Comparison of ENCODE assay signal across 8 cellular contexts in the genomic region with DNA sequence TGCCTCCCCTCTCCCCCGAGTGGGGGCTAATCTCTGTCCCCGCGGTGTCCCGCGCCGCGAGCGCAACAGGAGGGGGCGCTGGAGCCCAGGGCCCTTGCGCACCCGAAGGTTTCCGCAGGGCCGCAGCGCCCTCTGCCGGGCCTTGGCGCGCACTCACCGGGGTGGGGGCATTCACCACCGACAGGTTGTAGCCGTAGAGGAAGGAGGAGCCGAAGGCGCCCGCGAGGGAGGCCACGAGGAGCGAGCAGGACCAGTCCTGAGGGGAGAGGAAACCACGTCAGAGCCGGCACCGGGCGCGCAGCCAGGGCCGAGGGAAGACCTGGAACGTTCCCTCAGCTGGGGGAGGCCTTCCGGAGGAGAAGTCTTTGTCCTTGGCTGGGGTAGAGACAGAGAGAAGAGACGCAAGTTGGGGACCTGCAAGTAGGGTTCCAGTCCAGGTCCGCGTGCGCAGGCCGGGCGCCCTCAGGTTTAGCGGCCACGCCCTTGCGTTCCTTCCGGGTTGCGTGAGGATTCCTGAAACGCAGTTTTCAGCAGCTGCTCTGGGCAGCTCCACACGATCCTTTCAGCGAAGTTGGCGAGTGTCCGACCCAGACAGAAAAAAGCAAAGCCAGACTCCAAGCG. TPM values are rescaled to one million over a fixed set of nuclear protein-coding genes. Genes with fewer than 3 reads are reported as not detected.
DNase-seq lines count a peak whose midpoint lies in the region; ATAC-seq and TF ChIP-seq lines count a peak whose summit lies in the region.

No MANE protein-coding gene starts in this region.

- TF ChIP-seq CTCF in ovary (IDR thresholded peaks at IDR 0.05), result peak; percentile 99 to 100 (median 99)

- H3K79me2 ChIP-seq in GM23248 (ENCODE audit: insufficient read depth), result no peaks in the 10 kb centered on the region

- no peaks in the 10 kb centered on the region for H3K9me3 Mint-ChIP-seq in activated naive CD8-positive, alpha-beta T cell treated with anti-CD3 and anti-CD28 coated beads, Interleukin-2, amount 10 ng/mL, durations not matched to agents 7 days and 5 days

- H3K27me3 Mint-ChIP-seq in activated naive CD8-positive, alpha-beta T cell treated with anti-CD3 and anti-CD28 coated beads, Interleukin-2, amount 10 ng/mL, durations not matched to agents 7 days and 5 days, result no peaks in the 10 kb centered on the region

- TF ChIP-seq POLR2A in ovary (IDR thresholded peaks at IDR 0.05), result peak; percentile 56

- ATAC-seq in activated naive CD8-positive, alpha-beta T cell treated with anti-CD3 and anti-CD28 coated beads, Interleukin-2, amount 10 ng/mL, durations not matched to agents 7 days and 5 days (ENCODE audit: low read depth), result peak; percentile 100
- ATAC-seq in Right ventricle myocardium inferior, result peak; percentile 96

- H3K9me2 ChIP-seq in GM23248 (ENCODE audit: insufficient read depth), result no peaks in the 10 kb centered on the region

- no peaks in the 10 kb centered on the region for H4K20me1 ChIP-seq in GM23248 (ENCODE audit: insufficient read depth)

- intact Hi-C loops in Right ventricle myocardium inferior (cut with DNase I) (loop anchor here (1.0 to 10.0 kb wide), 5 partner anchors 44 to 484 kb away; a partner anchor contains a TSS), ovary (cut with DNase I) (loop anchor here in 3 of 4 donors (5.0 to 10.0 kb wide), 3 partner anchors 254 to 324 kb away; no protein-coding TSS in a partner anchor)

- 0 out of 2 replicates have a peak, but pooled peaks cover 5% of the 10 kb centered on the region for H3F3A ChIP-seq in GM23248 (ENCODE audit: insufficient read depth)

- H3K27me3 ChIP-seq in GM23248 (replicated peaks; ENCODE audit: insufficient read depth), result no peaks in the 10 kb centered on the region
- H3K27me3 ChIP-seq in ovary, result no peaks in the 10 kb centered on the region
- no peaks in the 10 kb centered on the region for H3K27me3 ChIP-seq in thymus (ENCODE audit: control insufficient read depth, insufficient read depth)

- 0 out of 2 replicates have a peak, but pooled peaks cover 6% of the 10 kb centered on the region for H3K4me1 ChIP-seq in GM23248 (ENCODE audit: insufficient read depth)
- H3K4me1 ChIP-seq in ovary (ENCODE audit: insufficient read depth), result peaks cover 4% of the 10 kb centered on the region
- peaks cover 3% of the 10 kb centered on the region for H3K4me1 ChIP-seq in thymus (ENCODE audit: control insufficient read depth, insufficient read depth, low read length)

- H3K4me2 ChIP-seq in GM23248 (ENCODE audit: unreplicated experiment), result peak overlapping the region; percentile 80

- 2% methylated on average over 45 to 51 of the region's 51 CpGs for WGBS in GM23248 (ENCODE audit: low coverage in 1 of 2, low lambda C conversion rate in 2 of 2, missing lambda C conversion rate in 2 of 2), 2 experiments
- WGBS in ovary, 3 donors, result 0 to 1% (median 1%) methylated on average over 50 to 51 of the region's 51 CpGs
- WGBS in thymus, result 10% methylated on average over 51 of the region's 51 CpGs

- H3K27ac Mint-ChIP-seq in activated naive CD8-positive, alpha-beta T cell treated with anti-CD3 and anti-CD28 coated beads, Interleukin-2, amount 10 ng/mL, durations not matched to agents 7 days and 5 days, result peak overlapping the region; percentile 97

- peak overlapping the region; percentile 85 for H2AFZ ChIP-seq in GM23248

- no peaks in the 10 kb centered on the region for H3K36me3 Mint-ChIP-seq in activated naive CD8-positive, alpha-beta T cell treated with anti-CD3 and anti-CD28 coated beads, Interleukin-2, amount 10 ng/mL, durations not matched to agents 7 days and 5 days

- H3K4me1 Mint-ChIP-seq in activated naive CD8-positive, alpha-beta T cell treated with anti-CD3 and anti-CD28 coated beads, Interleukin-2, amount 10 ng/mL, durations not matched to agents 7 days and 5 days, result peaks cover 22% of the 10 kb centered on the region

- DNase-seq in ELR (ENCODE audit: low read depth) (peak; percentile 83), GM23248 (peak; percentile 94), LoVo (ENCODE audit: low spot score) (peak; percentile 58), SKM-1 (lab: John Stamatoyannopoulos, UW; ENCODE audit: unreplicated experiment) (peak; percentile 99), Right ventricle myocardium inferior (ENCODE audit: missing footprints) (peak; percentile 99), ovary (peak; percentile 99 to 100 (median 99))
- DNase-seq in activated naive CD8-positive, alpha-beta T cell treated with anti-CD3 and anti-CD28 coated beads, Interleukin-2, amount 10 ng/mL, durations not matched to agents 7 days and 5 days, result peak; percentile 98

- POLR2A ChIA-PET in activated naive CD8-positive, alpha-beta T cell treated with anti-CD3 and anti-CD28 coated beads, Interleukin-2, amount 10 ng/mL, durations not matched to agents 7 days and 5 days (lab: Charles Lee), result interaction anchor here (1.0 to 1.2 kb wide), 2 partner anchors 77 to 98 kb away, joined by 4 to 5 read pairs; a partner anchor contains a TSS

- H3K4me3 ChIP-seq in GM23248, result peak overlapping the region; percentile 71
- peak overlapping the region; percentile 44 for H3K4me3 ChIP-seq in ovary
- H3K4me3 ChIP-seq in thymus (ENCODE audit: low read length), result peak overlapping the region; percentile 39

- in situ Hi-C loops in GM23248 (cut with MboI), result loop anchor here (10.0 kb wide), 1 partner anchor 254 kb away; no protein-coding TSS in a partner anchor

- H3K9me3 ChIP-seq in GM23248 (ENCODE audit: low read depth), result no peaks in the 10 kb centered on the region
- H3K9me3 ChIP-seq in ovary, result no peaks in the 10 kb centered on the region
- H3K9me3 ChIP-seq in thymus (ENCODE audit: control insufficient read depth), result no peaks in the 10 kb centered on the region

- H3K4me3 Mint-ChIP-seq in activated naive CD8-positive, alpha-beta T cell treated with anti-CD3 and anti-CD28 coated beads, Interleukin-2, amount 10 ng/mL, durations not matched to agents 7 days and 5 days, result peak overlapping the region; percentile 90

- TF ChIP-seq EP300 in ovary (IDR thresholded peaks at IDR 0.05), result no peak

- peak overlapping the region; percentile 65 for H3K9ac ChIP-seq in GM23248

- H3K36me3 ChIP-seq in GM23248 (ENCODE audit: low read depth), result no peaks in the 10 kb centered on the region
- no peaks in the 10 kb centered on the region for H3K36me3 ChIP-seq in ovary
- H3K36me3 ChIP-seq in thymus (ENCODE audit: control insufficient read depth, insufficient read depth), result no peaks in the 10 kb centered on the region

- H3K27ac ChIP-seq in GM23248, result peak overlapping the region; percentile 65
- H3K27ac ChIP-seq in ovary, result peak overlapping the region; percentile 82 to 90
- peak overlapping the region; percentile 69 for H3K27ac ChIP-seq in thymus (ENCODE audit: low read depth)

RNA-seq across cellular contexts. Expression of a gene that starts 2.4 kb away (rescaled TPM):
- 0.25 and 2.8 TPM in 2 replicates for total RNA-seq in GM23248 (2014; rRNA removed; shearing (Covaris generic))
- polyA plus RNA-seq in GM23248 (2016; fragmentation: Nextera tagmentation; extraction: Ambion mirVana), result 3.5 and 3.8 TPM in 2 replicates
- total RNA-seq in activated naive CD8-positive, alpha-beta T cell treated with anti-CD3 and anti-CD28 coated beads, Interleukin-2, amount 10 ng/mL, durations not matched to agents 7 days and 5 days, result 1 to 10 TPM in 1 of 2 experiments, under 1 TPM in 1; 0.77 to 1.6 TPM
- total RNA-seq in Right ventricle myocardium inferior, result 9.6 TPM
- total RNA-seq in ovary, result 10 to 100 TPM in 1 of 7 donors, 1 to 10 TPM in 6; 1.2 to 10.1 (median 5.0) TPM
- polyA plus RNA-seq in ovary, result 1 to 10 TPM; 2.5 TPM
- 8.6 TPM for polyA plus RNA-seq in thymus

Comparison
In these comparisons a context has a peak if more than half of its experiments do, and no peak if none do; other contexts are left out.
1. Peak in every context shown above with its lines: DNase-seq, ATAC-seq, H3K4me3 ChIP-seq and H3K27ac ChIP-seq.